Comparison of ENCODE assay signal across 8 cellular contexts in the genomic region with DNA sequence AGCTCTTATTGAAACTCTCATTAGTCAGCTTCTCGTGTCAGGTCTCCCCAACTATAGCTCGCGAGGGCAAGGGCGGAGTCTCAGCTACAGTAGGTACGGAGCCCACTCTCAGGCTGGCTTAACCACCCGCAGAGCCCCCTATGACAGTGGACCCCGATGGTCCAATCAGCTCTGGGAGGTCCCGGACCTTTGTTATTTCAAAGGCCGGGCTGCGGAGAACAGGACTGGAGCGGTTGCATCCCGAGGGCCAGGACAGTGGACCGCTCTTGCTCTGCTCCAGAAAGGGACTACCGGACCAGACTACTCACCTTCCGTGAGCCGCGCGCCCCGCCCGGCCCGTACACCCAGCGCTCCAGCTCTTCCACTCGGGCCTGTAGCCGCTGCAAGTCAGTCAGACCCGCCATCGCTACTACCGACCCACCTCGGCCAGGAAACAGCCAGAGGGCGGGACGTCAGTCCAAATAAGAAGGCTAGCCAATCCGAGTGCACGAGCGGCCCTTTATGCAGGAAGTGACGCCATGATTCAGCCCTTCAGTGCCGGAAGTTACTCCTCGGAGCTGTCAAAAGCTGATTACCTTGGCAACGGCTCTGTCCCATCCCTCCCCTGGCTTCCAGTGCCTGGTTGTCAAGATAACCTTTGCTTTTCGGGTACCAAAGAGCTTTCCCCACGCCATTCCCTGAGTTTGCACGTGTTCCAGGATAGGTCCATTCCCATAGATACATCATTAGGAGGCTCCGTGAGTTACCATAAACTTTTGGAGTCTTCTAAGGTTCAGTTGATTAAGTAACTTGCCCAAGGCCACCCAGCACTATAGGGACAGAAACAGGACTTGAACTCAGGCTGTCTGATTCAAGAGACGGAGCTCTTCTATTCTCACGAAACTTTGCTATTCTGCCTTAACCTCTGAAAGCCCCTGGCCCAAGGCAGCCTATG. TPM values are rescaled to one million over a fixed set of nuclear protein-coding genes. Genes with fewer than 3 reads are reported as not detected.
A peak's percentile ranks its signal among the peaks of the same experiment; 100 is the strongest.
DNase-seq lines count a peak whose midpoint lies in the region; ATAC-seq, FAIRE-seq and TF ChIP-seq lines count a peak whose summit lies in the region.

A gene (minus strand): TSS at position 435 of the 934 bp plus-strand sequence. CDS start 31 bp downstream, at position 404.

- peak within 1 kb of the TSS; percentile 81 for H3K27ac Mint-ChIP-seq in activated CD8-positive, alpha-beta memory T cell treated with anti-CD3 and anti-CD28 coated beads, Interleukin-2, amount 10 ng/mL, durations not matched to agents 7 days and 5 days
- H3K27ac Mint-ChIP-seq in mesothelial cell of epicardium, result peak within 1 kb of the TSS; percentile 78

- no peaks in the 10 kb centered on the region for H3K4me1 ChIP-seq in NT2/D1 (ENCODE audit: insufficient read depth, insufficient read length)

- H3K36me3 Mint-ChIP-seq in activated CD8-positive, alpha-beta memory T cell treated with anti-CD3 and anti-CD28 coated beads, Interleukin-2, amount 10 ng/mL, durations not matched to agents 7 days and 5 days, result peaks cover 6% of the 10 kb centered on the region
- H3K36me3 Mint-ChIP-seq in mesothelial cell of epicardium, result peaks cover 8% of the 10 kb centered on the region

- H3K9me3 Mint-ChIP-seq in activated CD8-positive, alpha-beta memory T cell treated with anti-CD3 and anti-CD28 coated beads, Interleukin-2, amount 10 ng/mL, durations not matched to agents 7 days and 5 days (ENCODE audit: low read depth), result no peaks in the 10 kb centered on the region
- H3K9me3 Mint-ChIP-seq in mesothelial cell of epicardium, result no peaks in the 10 kb centered on the region

- H3K9me3 ChIP-seq in NT2/D1 (ENCODE audit: insufficient read depth, low read length), result no peaks in the 10 kb centered on the region

- FAIRE-seq in endometrium (lab: Jason Lieb, UNC), result peak; percentile 94

- peaks cover 27% of the 10 kb centered on the region for H3K36me3 ChIP-seq in NT2/D1 (ENCODE audit: insufficient read depth, insufficient read length, low read length)

- H3K27me3 ChIP-seq in NT2/D1 (ENCODE audit: insufficient read depth, insufficient read length), result peaks cover 15% of the 10 kb centered on the region

- DNase-seq in COLO829 (ENCODE audit: low spot score) (peak; percentile 97), HT1080 (ENCODE audit: low read depth) (peak; percentile 90), NT2/D1 (ENCODE audit: low read depth, low spot score) (peak; percentile 86), mesothelial cell of epicardium (ENCODE audit: low spot score in 2 of 2, unreplicated experiment in 2 of 2) (peak; percentile 76 to 82)
- peak; percentile 97 for DNase-seq in activated CD8-positive, alpha-beta memory T cell treated with anti-CD3 and anti-CD28 coated beads, Interleukin-2, amount 10 ng/mL, durations not matched to agents 7 days and 5 days
- peak; percentile 82 to 85 for DNase-seq in stimulated activated CD8-positive, alpha-beta memory T cell treated with anti-CD3 and anti-CD28 coated beads, Interleukin-15, amount 100 ng/mL, for 48 hours (ENCODE audit: low read depth in 2 of 2)

- H3K4me1 Mint-ChIP-seq in activated CD8-positive, alpha-beta memory T cell treated with anti-CD3 and anti-CD28 coated beads, Interleukin-2, amount 10 ng/mL, durations not matched to agents 7 days and 5 days, result peaks cover 25% of the 10 kb centered on the region
- peaks cover 14% of the 10 kb centered on the region for H3K4me1 Mint-ChIP-seq in mesothelial cell of epicardium

- H3K27me3 Mint-ChIP-seq in activated CD8-positive, alpha-beta memory T cell treated with anti-CD3 and anti-CD28 coated beads, Interleukin-2, amount 10 ng/mL, durations not matched to agents 7 days and 5 days, result peaks cover 28% of the 10 kb centered on the region
- H3K27me3 Mint-ChIP-seq in mesothelial cell of epicardium (ENCODE audit: low read depth), result peaks cover 35% of the 10 kb centered on the region

- peak within 1 kb of the TSS; percentile 89 for H3K4me3 Mint-ChIP-seq in activated CD8-positive, alpha-beta memory T cell treated with anti-CD3 and anti-CD28 coated beads, Interleukin-2, amount 10 ng/mL, durations not matched to agents 7 days and 5 days
- H3K4me3 Mint-ChIP-seq in mesothelial cell of epicardium, result peak within 1 kb of the TSS; percentile 89

- ATAC-seq in GM21360 (IDR thresholded peaks at IDR 0.05; ENCODE audit: unreplicated experiment), result peak; percentile 90
- ATAC-seq in activated CD8-positive, alpha-beta memory T cell treated with anti-CD3 and anti-CD28 coated beads, Interleukin-2, amount 10 ng/mL, durations not matched to agents 7 days and 5 days, result peak; percentile 99

- CTCF ChIA-PET in activated CD8-positive, alpha-beta memory T cell treated with anti-CD3 and anti-CD28 coated beads, Interleukin-2, amount 10 ng/mL, durations not matched to agents 7 days and 5 days (lab: Charles Lee), result interaction anchor here (1.1 to 16.1 kb wide), 10 partner anchors 9 to 243 kb away, joined by 3 to 293 read pairs (median 7); a partner anchor contains a TSS

- peak within 1 kb of the TSS; percentile 88 for H3K9ac ChIP-seq in NT2/D1 (ENCODE audit: insufficient read length, low read depth)

- TF ChIP-seq CTCF in mesothelial cell of epicardium (IDR thresholded peaks at IDR 0.05; ENCODE audit: unreplicated experiment), result no peak

- peak within 1 kb of the TSS; percentile 86 for H3K4me3 ChIP-seq in NT2/D1 (ENCODE audit: insufficient read length, low read depth)

RNA-seq across cellular contexts. Expression of the gene that starts here (rescaled TPM):
- 104 and 105 TPM in 2 replicates for total RNA-seq in HT1080 (2014; rRNA removed; shearing (Covaris generic))
- 76.5 and 101 TPM in 2 replicates for polyA plus RNA-seq in HT1080 (2015; cell fraction: cytosol; rRNA removed)
- 52.5 and 66.9 TPM in 2 replicates for polyA plus RNA-seq in HT1080 (2015; cell fraction: nucleus; rRNA removed)
- total RNA-seq in activated CD8-positive, alpha-beta memory T cell treated with anti-CD3 and anti-CD28 coated beads, Interleukin-2, amount 10 ng/mL, durations not matched to agents 7 days and 5 days, result 100 to 1,000 TPM; 106 to 120 TPM
- 76.7 to 80.1 TPM (median 77.1 TPM) in 3 replicates for total RNA-seq in mesothelial cell of epicardium

Comparison
In these comparisons a context has a peak if more than half of its experiments do, and no peak if none do; other contexts are left out.
1. Peak in every context shown above with its lines: DNase-seq, ATAC-seq and H3K4me3 ChIP-seq.